In the genomic region with DNA sequence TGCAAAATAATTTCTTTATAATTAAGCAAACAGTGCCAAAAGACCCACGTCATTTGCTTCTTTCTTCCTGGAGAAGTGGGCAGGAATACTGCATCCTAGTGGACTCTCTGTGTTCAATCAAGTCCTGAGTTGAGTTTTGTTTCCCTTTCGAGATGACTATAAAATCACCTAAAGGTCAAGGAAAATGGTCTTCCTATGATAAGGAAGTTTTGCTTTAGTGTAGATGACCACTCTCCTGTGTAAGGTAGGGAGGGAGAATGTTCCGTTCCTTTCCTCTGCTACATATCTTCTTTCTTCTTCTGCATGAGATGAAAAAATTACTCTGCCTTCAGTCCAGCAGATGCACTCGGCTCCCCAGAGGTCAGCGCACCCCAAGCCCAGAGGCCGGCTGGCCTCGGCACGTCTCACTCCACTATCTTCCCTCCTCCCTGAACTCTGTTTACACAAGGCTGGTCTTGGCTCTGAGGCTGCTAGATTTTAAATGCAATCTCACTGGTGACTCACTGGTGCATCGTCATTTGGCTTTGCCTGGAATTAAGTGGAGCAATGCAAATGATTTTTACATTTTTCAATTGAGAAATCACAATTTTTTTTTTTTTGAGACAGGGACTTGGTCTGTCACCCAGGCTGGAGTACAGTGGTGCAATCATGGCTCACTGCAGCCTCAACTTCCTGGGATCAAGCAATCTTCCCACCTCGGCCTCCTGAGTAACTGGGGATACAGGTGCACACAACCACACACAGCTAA, we compare ENCODE assay signal across 1 cellular context.
TF ChIP-seq lines count a peak whose summit lies in the region.

No MANE protein-coding gene starts in this region.

TF ChIP-seq in HepG2, 621 proteins besides CTCF, POLR2A, EP300 and RAD21 (continued from another document and continues in another):
- TF ChIP-seq ATF7 (IDR thresholded peaks at IDR 0.05) (no peak), ATF7 (CRISPR knock-in tag; IDR thresholded peaks at IDR 0.05) (no peak), ASH2L (IDR thresholded peaks at IDR 0.05; ENCODE audit: insufficient read length, low read depth, low read length) (no peak), HNRNPLL (IDR thresholded peaks at IDR 0.05; ENCODE audit: low read depth, low read length, poor library complexity, severe bottlenecking) (no peak), HOXA9 (CRISPR knock-in tag; IDR thresholded peaks at IDR 0.05; ENCODE audit: borderline replicate concordance) (no peak), GZF1 (CRISPR knock-in tag; IDR thresholded peaks at IDR 0.05) (no peak), KLF13 (CRISPR knock-in tag; IDR thresholded peaks at IDR 0.05) (no peak), RELA (CRISPR knock-in tag; IDR thresholded peaks at IDR 0.05) (no peak), RFX5 (IDR thresholded peaks at IDR 0.05; ENCODE audit: low read depth, low read length) (no peak), NFE2 (CRISPR knock-in tag; IDR thresholded peaks at IDR 0.05) (no peak), SIX4 (CRISPR knock-in tag; IDR thresholded peaks at IDR 0.05) (no peak), KLF12 (CRISPR knock-in tag; IDR thresholded peaks at IDR 0.05; ENCODE audit: borderline replicate concordance) (no peak), GPN1 (CRISPR knock-in tag; IDR thresholded peaks at IDR 0.05; ENCODE audit: borderline replicate concordance) (no peak), RORA (CRISPR knock-in tag; IDR thresholded peaks at IDR 0.05) (no peak), ZNF256 (CRISPR knock-in tag; conservative IDR thresholded peaks at IDR 0.05) (no peak), RFX3 (CRISPR knock-in tag; IDR thresholded peaks at IDR 0.05) (no peak), SMAD9 (CRISPR knock-in tag; IDR thresholded peaks at IDR 0.05) (no peak), SMAD1 (CRISPR knock-in tag; IDR thresholded peaks at IDR 0.05; ENCODE audit: borderline replicate concordance, low read depth) (no peak), FOXJ3 (CRISPR knock-in tag; IDR thresholded peaks at IDR 0.05; ENCODE audit: borderline replicate concordance) (no peak), NCOR1 (IDR thresholded peaks at IDR 0.05; ENCODE audit: borderline replicate concordance, low read length) (no peak), NFKB2 (CRISPR knock-in tag; IDR thresholded peaks at IDR 0.05; ENCODE audit: borderline replicate concordance) (no peak), FOSL1 (CRISPR knock-in tag; IDR thresholded peaks at IDR 0.05; ENCODE audit: borderline replicate concordance) (peak; percentile 28; the same call in 1 of the 2 replicates), EEA1 (CRISPR knock-in tag; IDR thresholded peaks at IDR 0.05; ENCODE audit: borderline replicate concordance) (no peak), ZNF839 (CRISPR knock-in tag; IDR thresholded peaks at IDR 0.05; ENCODE audit: borderline replicate concordance) (no peak), ZNF282 (IDR thresholded peaks at IDR 0.05; ENCODE audit: partially characterized antibody) (no peak), TSC22D2 (CRISPR knock-in tag; IDR thresholded peaks at IDR 0.05; ENCODE audit: borderline replicate concordance) (no peak), ETV5 (CRISPR knock-in tag; IDR thresholded peaks at IDR 0.05; ENCODE audit: borderline replicate concordance) (no peak)
- TF ChIP-seq, protein P1, sequence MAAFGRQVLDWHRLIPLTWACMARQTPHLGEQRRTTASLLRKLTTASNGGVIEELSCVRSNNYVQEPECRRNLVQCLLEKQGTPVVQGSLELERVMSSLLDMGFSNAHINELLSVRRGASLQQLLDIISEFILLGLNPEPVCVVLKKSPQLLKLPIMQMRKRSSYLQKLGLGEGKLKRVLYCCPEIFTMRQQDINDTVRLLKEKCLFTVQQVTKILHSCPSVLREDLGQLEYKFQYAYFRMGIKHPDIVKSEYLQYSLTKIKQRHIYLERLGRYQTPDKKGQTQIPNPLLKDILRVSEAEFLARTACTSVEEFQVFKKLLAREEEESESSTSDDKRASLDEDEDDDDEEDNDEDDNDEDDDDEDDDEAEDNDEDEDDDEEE (CRISPR knock-in tag; IDR thresholded peaks at IDR 0.05): no peak
- TF ChIP-seq, protein P2, sequence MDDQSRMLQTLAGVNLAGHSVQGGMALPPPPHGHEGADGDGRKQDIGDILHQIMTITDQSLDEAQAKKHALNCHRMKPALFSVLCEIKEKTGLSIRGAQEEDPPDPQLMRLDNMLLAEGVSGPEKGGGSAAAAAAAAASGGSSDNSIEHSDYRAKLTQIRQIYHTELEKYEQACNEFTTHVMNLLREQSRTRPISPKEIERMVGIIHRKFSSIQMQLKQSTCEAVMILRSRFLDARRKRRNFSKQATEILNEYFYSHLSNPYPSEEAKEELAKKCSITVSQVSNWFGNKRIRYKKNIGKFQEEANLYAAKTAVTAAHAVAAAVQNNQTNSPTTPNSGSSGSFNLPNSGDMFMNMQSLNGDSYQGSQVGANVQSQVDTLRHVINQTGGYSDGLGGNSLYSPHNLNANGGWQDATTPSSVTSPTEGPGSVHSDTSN (CRISPR knock-in tag; IDR thresholded peaks at IDR 0.05; ENCODE audit: borderline replicate concordance): no peak
- TF ChIP-seq, protein P3, sequence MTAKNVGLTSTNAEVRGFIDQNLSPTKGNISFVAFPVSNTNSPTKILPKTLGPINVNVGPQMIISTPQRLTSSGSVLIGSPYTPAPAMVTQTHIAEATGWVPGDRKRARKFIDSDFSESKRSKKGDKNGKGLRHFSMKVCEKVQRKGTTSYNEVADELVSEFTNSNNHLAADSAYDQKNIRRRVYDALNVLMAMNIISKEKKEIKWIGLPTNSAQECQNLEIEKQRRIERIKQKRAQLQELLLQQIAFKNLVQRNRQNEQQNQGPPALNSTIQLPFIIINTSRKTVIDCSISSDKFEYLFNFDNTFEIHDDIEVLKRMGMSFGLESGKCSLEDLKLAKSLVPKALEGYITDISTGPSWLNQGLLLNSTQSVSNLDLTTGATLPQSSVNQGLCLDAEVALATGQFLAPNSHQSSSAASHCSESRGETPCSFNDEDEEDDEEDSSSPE (CRISPR knock-in tag; IDR thresholded peaks at IDR 0.05): no peak
- TF ChIP-seq, protein P4, sequence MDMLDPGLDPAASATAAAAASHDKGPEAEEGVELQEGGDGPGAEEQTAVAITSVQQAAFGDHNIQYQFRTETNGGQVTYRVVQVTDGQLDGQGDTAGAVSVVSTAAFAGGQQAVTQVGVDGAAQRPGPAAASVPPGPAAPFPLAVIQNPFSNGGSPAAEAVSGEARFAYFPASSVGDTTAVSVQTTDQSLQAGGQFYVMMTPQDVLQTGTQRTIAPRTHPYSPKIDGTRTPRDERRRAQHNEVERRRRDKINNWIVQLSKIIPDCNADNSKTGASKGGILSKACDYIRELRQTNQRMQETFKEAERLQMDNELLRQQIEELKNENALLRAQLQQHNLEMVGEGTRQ (IDR thresholded peaks at IDR 0.05; ENCODE audit: low read depth, low read length): no peak
- TF ChIP-seq, protein P4 (CRISPR knock-in tag; IDR thresholded peaks at IDR 0.05; ENCODE audit: borderline replicate concordance): no peak
- TF ChIP-seq, protein P5, sequence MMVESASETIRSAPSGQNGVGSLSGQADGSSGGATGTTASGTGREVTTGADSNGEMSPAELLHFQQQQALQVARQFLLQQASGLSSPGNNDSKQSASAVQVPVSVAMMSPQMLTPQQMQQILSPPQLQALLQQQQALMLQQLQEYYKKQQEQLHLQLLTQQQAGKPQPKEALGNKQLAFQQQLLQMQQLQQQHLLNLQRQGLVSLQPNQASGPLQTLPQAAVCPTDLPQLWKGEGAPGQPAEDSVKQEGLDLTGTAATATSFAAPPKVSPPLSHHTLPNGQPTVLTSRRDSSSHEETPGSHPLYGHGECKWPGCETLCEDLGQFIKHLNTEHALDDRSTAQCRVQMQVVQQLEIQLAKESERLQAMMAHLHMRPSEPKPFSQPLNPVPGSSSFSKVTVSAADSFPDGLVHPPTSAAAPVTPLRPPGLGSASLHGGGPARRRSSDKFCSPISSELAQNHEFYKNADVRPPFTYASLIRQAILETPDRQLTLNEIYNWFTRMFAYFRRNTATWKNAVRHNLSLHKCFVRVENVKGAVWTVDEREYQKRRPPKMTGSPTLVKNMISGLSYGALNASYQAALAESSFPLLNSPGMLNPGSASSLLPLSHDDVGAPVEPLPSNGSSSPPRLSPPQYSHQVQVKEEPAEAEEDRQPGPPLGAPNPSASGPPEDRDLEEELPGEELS (CRISPR knock-in tag; IDR thresholded peaks at IDR 0.05): peak; percentile 46; the same call in 1 of the 2 replicates
- TF ChIP-seq, protein P6, sequence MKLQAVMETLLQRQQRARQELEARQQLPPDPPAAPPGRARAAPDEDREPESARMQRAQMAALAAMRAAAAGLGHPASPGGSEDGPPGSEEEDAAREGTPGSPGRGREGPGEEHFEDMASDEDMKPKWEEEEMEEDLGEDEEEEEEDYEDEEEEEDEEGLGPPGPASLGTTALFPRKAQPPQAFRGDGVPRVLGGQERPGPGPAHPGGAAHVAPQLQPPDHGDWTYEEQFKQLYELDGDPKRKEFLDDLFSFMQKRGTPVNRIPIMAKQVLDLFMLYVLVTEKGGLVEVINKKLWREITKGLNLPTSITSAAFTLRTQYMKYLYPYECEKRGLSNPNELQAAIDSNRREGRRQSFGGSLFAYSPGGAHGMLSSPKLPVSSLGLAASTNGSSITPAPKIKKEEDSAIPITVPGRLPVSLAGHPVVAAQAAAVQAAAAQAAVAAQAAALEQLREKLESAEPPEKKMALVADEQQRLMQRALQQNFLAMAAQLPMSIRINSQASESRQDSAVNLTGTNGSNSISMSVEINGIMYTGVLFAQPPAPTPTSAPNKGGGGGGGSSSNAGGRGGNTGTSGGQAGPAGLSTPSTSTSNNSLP (IDR thresholded peaks at IDR 0.05; ENCODE audit: low read depth, low read length): no peak; the same call in 1 of the 2 replicates
- TF ChIP-seq, protein P7, sequence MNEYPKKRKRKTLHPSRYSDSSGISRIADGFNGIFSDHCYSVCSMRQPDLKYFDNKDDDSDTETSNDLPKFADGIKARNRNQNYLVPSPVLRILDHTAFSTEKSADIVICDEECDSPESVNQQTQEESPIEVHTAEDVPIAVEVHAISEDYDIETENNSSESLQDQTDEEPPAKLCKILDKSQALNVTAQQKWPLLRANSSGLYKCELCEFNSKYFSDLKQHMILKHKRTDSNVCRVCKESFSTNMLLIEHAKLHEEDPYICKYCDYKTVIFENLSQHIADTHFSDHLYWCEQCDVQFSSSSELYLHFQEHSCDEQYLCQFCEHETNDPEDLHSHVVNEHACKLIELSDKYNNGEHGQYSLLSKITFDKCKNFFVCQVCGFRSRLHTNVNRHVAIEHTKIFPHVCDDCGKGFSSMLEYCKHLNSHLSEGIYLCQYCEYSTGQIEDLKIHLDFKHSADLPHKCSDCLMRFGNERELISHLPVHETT (CRISPR knock-in tag; conservative IDR thresholded peaks at IDR 0.05): no peak
- TF ChIP-seq, protein P8, sequence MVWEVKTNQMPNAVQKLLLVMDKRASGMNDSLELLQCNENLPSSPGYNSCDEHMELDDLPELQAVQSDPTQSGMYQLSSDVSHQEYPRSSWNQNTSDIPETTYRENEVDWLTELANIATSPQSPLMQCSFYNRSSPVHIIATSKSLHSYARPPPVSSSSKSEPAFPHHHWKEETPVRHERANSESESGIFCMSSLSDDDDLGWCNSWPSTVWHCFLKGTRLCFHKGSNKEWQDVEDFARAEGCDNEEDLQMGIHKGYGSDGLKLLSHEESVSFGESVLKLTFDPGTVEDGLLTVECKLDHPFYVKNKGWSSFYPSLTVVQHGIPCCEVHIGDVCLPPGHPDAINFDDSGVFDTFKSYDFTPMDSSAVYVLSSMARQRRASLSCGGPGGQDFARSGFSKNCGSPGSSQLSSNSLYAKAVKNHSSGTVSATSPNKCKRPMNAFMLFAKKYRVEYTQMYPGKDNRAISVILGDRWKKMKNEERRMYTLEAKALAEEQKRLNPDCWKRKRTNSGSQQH (CRISPR knock-in tag; IDR thresholded peaks at IDR 0.05; ENCODE audit: low read depth): no peak
- TF ChIP-seq, protein P9, sequence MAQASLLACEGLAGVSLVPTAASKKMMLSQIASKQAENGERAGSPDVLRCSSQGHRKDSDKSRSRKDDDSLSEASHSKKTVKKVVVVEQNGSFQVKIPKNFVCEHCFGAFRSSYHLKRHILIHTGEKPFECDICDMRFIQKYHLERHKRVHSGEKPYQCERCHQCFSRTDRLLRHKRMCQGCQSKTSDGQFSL (CRISPR knock-in tag; IDR thresholded peaks at IDR 0.05): no peak
- TF ChIP-seq, protein P10, sequence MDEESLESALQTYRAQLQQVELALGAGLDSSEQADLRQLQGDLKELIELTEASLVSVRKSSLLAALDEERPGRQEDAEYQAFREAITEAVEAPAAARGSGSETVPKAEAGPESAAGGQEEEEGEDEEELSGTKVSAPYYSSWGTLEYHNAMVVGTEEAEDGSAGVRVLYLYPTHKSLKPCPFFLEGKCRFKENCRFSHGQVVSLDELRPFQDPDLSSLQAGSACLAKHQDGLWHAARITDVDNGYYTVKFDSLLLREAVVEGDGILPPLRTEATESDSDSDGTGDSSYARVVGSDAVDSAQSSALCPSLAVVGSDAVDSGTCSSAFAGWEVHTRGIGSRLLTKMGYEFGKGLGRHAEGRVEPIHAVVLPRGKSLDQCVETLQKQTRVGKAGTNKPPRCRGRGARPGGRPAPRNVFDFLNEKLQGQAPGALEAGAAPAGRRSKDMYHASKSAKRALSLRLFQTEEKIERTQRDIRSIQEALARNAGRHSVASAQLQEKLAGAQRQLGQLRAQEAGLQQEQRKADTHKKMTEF (CRISPR knock-in tag; IDR thresholded peaks at IDR 0.05): 0 out of 2 replicates have a peak, but pooled peaks have one; percentile 31
- TF ChIP-seq, protein P11, sequence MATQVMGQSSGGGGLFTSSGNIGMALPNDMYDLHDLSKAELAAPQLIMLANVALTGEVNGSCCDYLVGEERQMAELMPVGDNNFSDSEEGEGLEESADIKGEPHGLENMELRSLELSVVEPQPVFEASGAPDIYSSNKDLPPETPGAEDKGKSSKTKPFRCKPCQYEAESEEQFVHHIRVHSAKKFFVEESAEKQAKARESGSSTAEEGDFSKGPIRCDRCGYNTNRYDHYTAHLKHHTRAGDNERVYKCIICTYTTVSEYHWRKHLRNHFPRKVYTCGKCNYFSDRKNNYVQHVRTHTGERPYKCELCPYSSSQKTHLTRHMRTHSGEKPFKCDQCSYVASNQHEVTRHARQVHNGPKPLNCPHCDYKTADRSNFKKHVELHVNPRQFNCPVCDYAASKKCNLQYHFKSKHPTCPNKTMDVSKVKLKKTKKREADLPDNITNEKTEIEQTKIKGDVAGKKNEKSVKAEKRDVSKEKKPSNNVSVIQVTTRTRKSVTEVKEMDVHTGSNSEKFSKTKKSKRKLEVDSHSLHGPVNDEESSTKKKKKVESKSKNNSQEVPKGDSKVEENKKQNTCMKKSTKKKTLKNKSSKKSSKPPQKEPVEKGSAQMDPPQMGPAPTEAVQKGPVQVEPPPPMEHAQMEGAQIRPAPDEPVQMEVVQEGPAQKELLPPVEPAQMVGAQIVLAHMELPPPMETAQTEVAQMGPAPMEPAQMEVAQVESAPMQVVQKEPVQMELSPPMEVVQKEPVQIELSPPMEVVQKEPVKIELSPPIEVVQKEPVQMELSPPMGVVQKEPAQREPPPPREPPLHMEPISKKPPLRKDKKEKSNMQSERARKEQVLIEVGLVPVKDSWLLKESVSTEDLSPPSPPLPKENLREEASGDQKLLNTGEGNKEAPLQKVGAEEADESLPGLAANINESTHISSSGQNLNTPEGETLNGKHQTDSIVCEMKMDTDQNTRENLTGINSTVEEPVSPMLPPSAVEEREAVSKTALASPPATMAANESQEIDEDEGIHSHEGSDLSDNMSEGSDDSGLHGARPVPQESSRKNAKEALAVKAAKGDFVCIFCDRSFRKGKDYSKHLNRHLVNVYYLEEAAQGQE (IDR thresholded peaks at IDR 0.05; ENCODE audit: borderline replicate concordance in 1 of 2, low read depth in 1 of 2, low read length in 2 of 2): no peak
